1 cellular context compared by ENCODE assay signal in the genomic region with DNA sequence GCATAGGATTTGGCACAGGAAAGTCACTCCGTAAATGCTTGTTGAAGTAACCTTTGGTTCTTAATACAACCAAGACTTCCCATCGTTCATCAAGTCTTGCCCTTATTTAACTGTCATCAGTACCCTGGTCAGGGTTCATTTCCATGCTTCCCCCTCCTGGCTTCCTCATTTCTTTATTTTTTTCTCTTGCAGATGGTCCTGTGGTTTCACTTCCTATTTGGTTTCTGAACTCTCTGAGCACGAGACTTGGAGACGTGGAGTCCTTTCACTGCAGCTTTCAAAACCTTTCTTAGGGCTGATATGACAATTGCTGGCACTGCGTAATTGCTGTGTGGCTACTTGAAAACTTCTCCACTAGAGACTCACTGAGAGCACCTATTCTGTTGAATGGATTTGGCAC.
TF ChIP-seq lines count a peak whose summit lies in the region.

No MANE protein-coding gene starts in this region.

TF ChIP-seq in GM12878, 131 proteins besides CTCF, POLR2A, EP300 and RAD21 (continued from another document):
- TF ChIP-seq, protein P1, sequence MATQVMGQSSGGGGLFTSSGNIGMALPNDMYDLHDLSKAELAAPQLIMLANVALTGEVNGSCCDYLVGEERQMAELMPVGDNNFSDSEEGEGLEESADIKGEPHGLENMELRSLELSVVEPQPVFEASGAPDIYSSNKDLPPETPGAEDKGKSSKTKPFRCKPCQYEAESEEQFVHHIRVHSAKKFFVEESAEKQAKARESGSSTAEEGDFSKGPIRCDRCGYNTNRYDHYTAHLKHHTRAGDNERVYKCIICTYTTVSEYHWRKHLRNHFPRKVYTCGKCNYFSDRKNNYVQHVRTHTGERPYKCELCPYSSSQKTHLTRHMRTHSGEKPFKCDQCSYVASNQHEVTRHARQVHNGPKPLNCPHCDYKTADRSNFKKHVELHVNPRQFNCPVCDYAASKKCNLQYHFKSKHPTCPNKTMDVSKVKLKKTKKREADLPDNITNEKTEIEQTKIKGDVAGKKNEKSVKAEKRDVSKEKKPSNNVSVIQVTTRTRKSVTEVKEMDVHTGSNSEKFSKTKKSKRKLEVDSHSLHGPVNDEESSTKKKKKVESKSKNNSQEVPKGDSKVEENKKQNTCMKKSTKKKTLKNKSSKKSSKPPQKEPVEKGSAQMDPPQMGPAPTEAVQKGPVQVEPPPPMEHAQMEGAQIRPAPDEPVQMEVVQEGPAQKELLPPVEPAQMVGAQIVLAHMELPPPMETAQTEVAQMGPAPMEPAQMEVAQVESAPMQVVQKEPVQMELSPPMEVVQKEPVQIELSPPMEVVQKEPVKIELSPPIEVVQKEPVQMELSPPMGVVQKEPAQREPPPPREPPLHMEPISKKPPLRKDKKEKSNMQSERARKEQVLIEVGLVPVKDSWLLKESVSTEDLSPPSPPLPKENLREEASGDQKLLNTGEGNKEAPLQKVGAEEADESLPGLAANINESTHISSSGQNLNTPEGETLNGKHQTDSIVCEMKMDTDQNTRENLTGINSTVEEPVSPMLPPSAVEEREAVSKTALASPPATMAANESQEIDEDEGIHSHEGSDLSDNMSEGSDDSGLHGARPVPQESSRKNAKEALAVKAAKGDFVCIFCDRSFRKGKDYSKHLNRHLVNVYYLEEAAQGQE (IDR thresholded peaks at IDR 0.05; ENCODE audit: low read depth, low read length) = no peak
- TF ChIP-seq KLF5 (IDR thresholded peaks at IDR 0.05; ENCODE audit: partially characterized antibody) (no peak), STAT1 (conservative IDR thresholded peaks at IDR 0.05) (no peak), POLR2AphosphoS2 (IDR thresholded peaks at IDR 0.05; ENCODE audit: low read depth, low read length) (no peak), NR2C2 (IDR thresholded peaks at IDR 0.05; ENCODE audit: borderline replicate concordance, control insufficient read depth, insufficient read length, low read depth) (no peak), SPI1 (IDR thresholded peaks at IDR 0.05; ENCODE audit: borderline replicate concordance, insufficient read depth, low read depth, low read length) (peak; percentile 45; the same call in 1 of the 2 replicates)
- TF ChIP-seq, protein P2, sequence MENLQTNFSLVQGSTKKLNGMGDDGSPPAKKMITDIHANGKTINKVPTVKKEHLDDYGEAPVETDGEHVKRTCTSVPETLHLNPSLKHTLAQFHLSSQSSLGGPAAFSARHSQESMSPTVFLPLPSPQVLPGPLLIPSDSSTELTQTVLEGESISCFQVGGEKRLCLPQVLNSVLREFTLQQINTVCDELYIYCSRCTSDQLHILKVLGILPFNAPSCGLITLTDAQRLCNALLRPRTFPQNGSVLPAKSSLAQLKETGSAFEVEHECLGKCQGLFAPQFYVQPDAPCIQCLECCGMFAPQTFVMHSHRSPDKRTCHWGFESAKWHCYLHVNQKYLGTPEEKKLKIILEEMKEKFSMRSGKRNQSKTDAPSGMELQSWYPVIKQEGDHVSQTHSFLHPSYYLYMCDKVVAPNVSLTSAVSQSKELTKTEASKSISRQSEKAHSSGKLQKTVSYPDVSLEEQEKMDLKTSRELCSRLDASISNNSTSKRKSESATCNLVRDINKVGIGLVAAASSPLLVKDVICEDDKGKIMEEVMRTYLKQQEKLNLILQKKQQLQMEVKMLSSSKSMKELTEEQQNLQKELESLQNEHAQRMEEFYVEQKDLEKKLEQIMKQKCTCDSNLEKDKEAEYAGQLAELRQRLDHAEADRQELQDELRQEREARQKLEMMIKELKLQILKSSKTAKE (IDR thresholded peaks at IDR 0.05; ENCODE audit: low read depth, poor library complexity, severe bottlenecking) = no peak
TF ChIP-seq in GM12878: peak in this region for 1.
